In genomic region chr1:67615886-67616285, GRCh38 we compare ENCODE assay signal across 17 cellular contexts.
DNase-seq lines count a peak whose midpoint lies in the region; ATAC-seq and TF ChIP-seq lines count a peak whose summit lies in the region.
"Had no signal": no experiment of that assay in that cellular context is flagged by ENCODE, and none has a peak within 500 bp of the region (broad histone marks: within the 10 kb centered on the region; RNA-seq: fewer than 3 reads in every experiment).

No MANE protein-coding gene starts in this region.

- peaks cover 20% of the 10 kb centered on the region for H3K27me3 Mint-ChIP-seq in activated T-helper 17 cell treated with anti-CD3 and anti-CD28 coated beads, Interleukin-2, amount 50 U/mL, for 72 hours

- H3K4me1 ChIP-seq in Panc1 (ENCODE audit: control insufficient read depth, insufficient read depth, low read length) (peaks cover 34% of the 10 kb centered on the region), thoracic aorta (ENCODE audit: control insufficient read depth in 1 of 2, low read depth in 2 of 2) (peaks cover 11 to 66% of the 10 kb centered on the region in 2 donors), adrenal gland (replicated peaks in 1 of 2) (peaks cover 5 to 15% of the 10 kb centered on the region in 2 donors)

- H3K4me1 Mint-ChIP-seq in activated T-helper 17 cell treated with anti-CD3 and anti-CD28 coated beads, Interleukin-2, amount 50 U/mL, for 72 hours = peaks cover 3% of the 10 kb centered on the region
- H3K4me1 Mint-ChIP-seq: B cell had no signal

- H3K4me3 Mint-ChIP-seq in activated T-helper 17 cell treated with anti-CD3 and anti-CD28 coated beads, Interleukin-2, amount 50 U/mL, for 72 hours = no peak overlapping the region
- H3K4me3 Mint-ChIP-seq: B cell; CD8-positive, alpha-beta T cell had no signal

- ATAC-seq in Panc1 = no peak
- no peak for ATAC-seq in thoracic aorta (ENCODE audit: insufficient number of reproducible peaks, low FRiP score, low read depth)
- ATAC-seq in activated T-helper 17 cell treated with anti-CD3 and anti-CD28 coated beads, Interleukin-2, amount 50 U/mL, for 72 hours (replicated peaks) = no peak
- ATAC-seq in omental fat pad (ENCODE audit: low FRiP score) = no peak
- ATAC-seq: CD8-positive, alpha-beta T cell; GM12878 had no signal

- POLR2A ChIA-PET in Panc1 (lab: Charles Lee) = no interaction called here

- H3K27ac ChIP-seq in Panc1 (ENCODE audit: low read length) (peak overlapping the region; percentile 73; the same call in 1 of the 2 replicates), thoracic aorta (peak overlapping the region; percentile 45 to 47), adrenal gland (no peak overlapping the region)

- CTCF ChIA-PET in Panc1 (lab: Charles Lee) = no interaction called here

- H3K27ac Mint-ChIP-seq in activated T-helper 17 cell treated with anti-CD3 and anti-CD28 coated beads, Interleukin-2, amount 50 U/mL, for 72 hours = no peak overlapping the region
- H3K27ac Mint-ChIP-seq: B cell; CD8-positive, alpha-beta T cell had no signal

- peak; percentile 28 for DNase-seq in AG10803 (ENCODE audit: low read depth)
- DNase-seq in Panc1 (ENCODE audit: low read depth, low spot score) = no peak
- DNase-seq in fibroblast of villous mesenchyme (ENCODE audit: low read depth) = peak; percentile 75
- no peak for DNase-seq in thoracic aorta (ENCODE audit: low spot score)
- DNase-seq in adrenal gland = no peak
- no peak for DNase-seq in omental fat pad (ENCODE audit: low spot score)
- DNase-seq in NCI-H2107 (lab: John Stamatoyannopoulos, UW) = no peak
- DNase-seq: 8988T; CD8-positive, alpha-beta T cell; DMS 273 treated with DMSO at 0.1 percent for 48 hours; DMS53; DND-41 had no signal

- TF ChIP-seq CTCF in AG10803 (conservative IDR thresholded peaks at IDR 0.05; ENCODE audit: low read length) (no peak), Panc1 (IDR thresholded peaks at IDR 0.05) (no peak), fibroblast of villous mesenchyme (IDR thresholded peaks at IDR 0.05; ENCODE audit: insufficient read depth, low read depth, low read length) (no peak), thoracic aorta (IDR thresholded peaks at IDR 0.05) (no peak), adrenal gland (IDR thresholded peaks at IDR 0.05) (no peak), omental fat pad (IDR thresholded peaks at IDR 0.05) (no peak)

- no peaks in the 10 kb centered on the region for H3K36me3 Mint-ChIP-seq in activated T-helper 17 cell treated with anti-CD3 and anti-CD28 coated beads, Interleukin-2, amount 50 U/mL, for 72 hours (ENCODE audit: low read depth)
- H3K36me3 Mint-ChIP-seq: CD8-positive, alpha-beta T cell had no signal

- H3K4me3 ChIP-seq in AG10803 (ENCODE audit: low read length) = no peak overlapping the region
- H3K4me3 ChIP-seq in Panc1 (ENCODE audit: low read depth in 2 of 2, low read length in 2 of 2) = no peak overlapping the region
- H3K4me3 ChIP-seq in fibroblast of villous mesenchyme (ENCODE audit: low read depth, low read length) = no peak overlapping the region
- no peak overlapping the region for H3K4me3 ChIP-seq in thoracic aorta
- H3K4me3 ChIP-seq in adrenal gland = no peak overlapping the region
- H3K4me3 ChIP-seq: BLaER1 treated with 17β-estradiol and CSF1 and Interleukin-3, amounts not matched to agents 10 nM and 100 nM; GM12878; HAP-1 had no signal

- H3K9me3 Mint-ChIP-seq in activated T-helper 17 cell treated with anti-CD3 and anti-CD28 coated beads, Interleukin-2, amount 50 U/mL, for 72 hours = no peaks in the 10 kb centered on the region

- no peaks in the 10 kb centered on the region for H3K36me3 ChIP-seq in Panc1 (ENCODE audit: control insufficient read depth, insufficient read depth, low read length)
- H3K36me3 ChIP-seq in thoracic aorta = no peaks in the 10 kb centered on the region
- H3K36me3 ChIP-seq in adrenal gland (replicated peaks in 1 of 2) = no peaks in the 10 kb centered on the region
- H3K36me3 ChIP-seq: BLaER1 treated with 17β-estradiol and CSF1 and Interleukin-3, amounts not matched to agents 10 nM and 100 nM; HAP-1 had no signal

- BruUV-seq in Panc1 (replicated peaks; lab: Mats Ljungman, UMichigan) = no TSS peak

- no peak for TF ChIP-seq POLR2A in adrenal gland (IDR thresholded peaks at IDR 0.05)

- H3K9me3 ChIP-seq in Panc1 (ENCODE audit: control insufficient read depth, insufficient read depth, low read depth, low read length) (no peaks in the 10 kb centered on the region), thoracic aorta (no peaks in the 10 kb centered on the region), adrenal gland (replicated peaks in 1 of 3) (no peaks in the 10 kb centered on the region)

- 98 to 100% (median 99%) methylated on average over 1 of the region's 1 CpG for WGBS in adrenal gland, 4 donors

- in situ Hi-C loops in Panc1 (cut with HindIII; ENCODE audit: low pct_unique_long_range_greater_than_20kb, low sequenced_read_pairs) = no loop called here

- H3K27me3 ChIP-seq in Panc1 (ENCODE audit: control insufficient read depth, insufficient read depth, low read length) = no peaks in the 10 kb centered on the region
- H3K27me3 ChIP-seq in thoracic aorta (replicated peaks; ENCODE audit: insufficient read depth) = no peaks in the 10 kb centered on the region
- H3K27me3 ChIP-seq in adrenal gland = no peaks in the 10 kb centered on the region
- H3K27me3 ChIP-seq: BLaER1 treated with 17β-estradiol and CSF1 and Interleukin-3, amounts not matched to agents 10 nM and 100 nM had no signal

- intact Hi-C loops in Panc1 (cut with micrococcal nuclease; ENCODE audit: unreplicated experiment) (no loop called here), adrenal gland (cut with DNase I) (no loop called here)

Comparison
In these comparisons a context has a peak if more than half of its experiments do, and no peak if none do; other contexts are left out.
1. DNase-seq: peak in AG10803 (single experiment) and fibroblast of villous mesenchyme (single experiment); none in Panc1 (single experiment), thoracic aorta (single experiment), adrenal gland (0 of 7), omental fat pad (single experiment) and NCI-H2107 (single experiment).
2. H3K27ac ChIP-seq: peak in Panc1 (single experiment) and thoracic aorta (2 of 2); none in adrenal gland (0 of 5).